Comparison of ENCODE assay signal across 1 cellular context in genomic region chr11:76206077-76206326, GRCh38.
TF ChIP-seq lines count a peak whose summit lies in the region.

No MANE protein-coding gene starts in this region.

TF ChIP-seq in GM12878, 131 proteins besides CTCF, POLR2A, EP300 and RAD21 (continued from another document):
- no peak for TF ChIP-seq MYB (IDR thresholded peaks at IDR 0.05; ENCODE audit: borderline replicate concordance, low read depth, low read length)
- no peak for TF ChIP-seq PKNOX1 (IDR thresholded peaks at IDR 0.05)
